ENCODE assay signal across 8 cellular contexts in genomic region chr2:10303634-10304378, GRCh38. TPM values are rescaled to one million over a fixed set of nuclear protein-coding genes. Genes with fewer than 3 reads are reported as not detected.
DNase-seq lines count a peak whose midpoint lies in the region; ATAC-seq, FAIRE-seq and TF ChIP-seq lines count a peak whose summit lies in the region.

No MANE protein-coding gene starts in this region.

- WGBS in A549 (ENCODE audit: missing lambda C conversion rate): 15% methylated on average over 40 of the region's 59 CpGs

- H3K36me3 Mint-ChIP-seq in activated CD4-positive, alpha-beta T cell treated with anti-CD3 and anti-CD28 coated beads, Interleukin-2, amount 10 ng/mL, durations not matched to agents 24 days and 14 days (ENCODE audit: low read depth): peaks cover 6% of the 10 kb centered on the region
- no peaks in the 10 kb centered on the region for H3K36me3 Mint-ChIP-seq in memory B cell

- no peak overlapping the region; the same call in 1 of the 2 replicates for H2AFZ ChIP-seq in Karpas-422 (ENCODE audit: low read length)

- peak overlapping the region; percentile 77 for H3K27ac Mint-ChIP-seq in activated CD4-positive, alpha-beta T cell treated with anti-CD3 and anti-CD28 coated beads, Interleukin-2, amount 10 ng/mL, durations not matched to agents 24 days and 14 days
- no peak overlapping the region for H3K27ac Mint-ChIP-seq in memory B cell

- no peak for FAIRE-seq in A549 (lab: Jason Lieb, UNC)

- H3K27me3 ChIP-seq in Karpas-422 (ENCODE audit: low read length): no peaks in the 10 kb centered on the region
- no peaks in the 10 kb centered on the region for H3K27me3 ChIP-seq in effector memory CD4-positive, alpha-beta T cell (replicated peaks; ENCODE audit: control insufficient read depth, insufficient read depth, low read length, poor library complexity, severe bottlenecking)

- peak overlapping the region; percentile 99 for H3K4me3 Mint-ChIP-seq in activated CD4-positive, alpha-beta T cell treated with anti-CD3 and anti-CD28 coated beads, Interleukin-2, amount 10 ng/mL, durations not matched to agents 24 days and 14 days
- peak overlapping the region; percentile 99 for H3K4me3 Mint-ChIP-seq in memory B cell

- ATAC-seq in A549: peak; percentile 25 to 38; a peak in 5 of 6 replicates
- ATAC-seq in GM18511 (IDR thresholded peaks at IDR 0.05; ENCODE audit: unreplicated experiment): peak; percentile 22
- ATAC-seq in memory B cell (ENCODE audit: low read depth): peak; percentile 29
- ATAC-seq in stimulated activated naive CD8-positive, alpha-beta T cell treated with anti-CD3 and anti-CD28 coated beads, Interleukin-15, Interleukin-2, amounts not matched to agents 100 U/mL and 50 U/mL, for 24 hours: peak; percentile 8
- no peak for ATAC-seq in HG03442 (IDR thresholded peaks at IDR 0.05; ENCODE audit: unreplicated experiment)

- no peaks in the 10 kb centered on the region for H3K27me3 Mint-ChIP-seq in activated CD4-positive, alpha-beta T cell treated with anti-CD3 and anti-CD28 coated beads, Interleukin-2, amount 10 ng/mL, durations not matched to agents 24 days and 14 days
- H3K27me3 Mint-ChIP-seq in memory B cell: no peaks in the 10 kb centered on the region

- DNase-seq in A549 (ENCODE audit: low read depth in 1 of 2, low spot score in 1 of 2): peak in 1 of 2 experiments; percentile 31
- no peak for DNase-seq in Karpas-422
- DNase-seq in activated CD4-positive, alpha-beta T cell treated with anti-CD3 and anti-CD28 coated beads, Interleukin-2, amount 10 ng/mL, durations not matched to agents 24 days and 14 days: peak; percentile 86
- peak; percentile 27 to 36 (median 31) for DNase-seq in effector memory CD4-positive, alpha-beta T cell
- DNase-seq in memory B cell (ENCODE audit: low spot score in 2 of 2): peak; percentile 40 to 58
- peak; percentile 61 for DNase-seq in stimulated activated naive CD8-positive, alpha-beta T cell treated with anti-CD3 and anti-CD28 coated beads, Interleukin-15, Interleukin-2, amounts not matched to agents 100 U/mL and 50 U/mL, for 24 hours

- no peaks in the 10 kb centered on the region for H3K9me2 ChIP-seq in Karpas-422 (replicated peaks; ENCODE audit: insufficient read depth, low read length)

- H3K4me2 ChIP-seq in A549 (peak overlapping the region; percentile 94), Karpas-422 (ENCODE audit: low read depth, low read length, poor library complexity, severe bottlenecking) (peak overlapping the region; percentile 83)

- H3K27ac ChIP-seq in A549: peak overlapping the region; percentile 95 to 98
- H3K27ac ChIP-seq in Karpas-422 (ENCODE audit: low read length): no peak overlapping the region
- peak overlapping the region; percentile 64 for H3K27ac ChIP-seq in effector memory CD4-positive, alpha-beta T cell (ENCODE audit: insufficient read depth, low read length, poor library complexity, severe bottlenecking)

- no peaks in the 10 kb centered on the region for H3K79me2 ChIP-seq in Karpas-422 (ENCODE audit: low read length)

- no peak for TF ChIP-seq EP300 in A549 (IDR thresholded peaks at IDR 0.05)

- H4K20me1 ChIP-seq in Karpas-422 (ENCODE audit: insufficient read depth, low read depth, low read length): 0 out of 2 replicates have a peak, but pooled peaks cover 14% of the 10 kb centered on the region

- intact Hi-C loops in activated CD4-positive, alpha-beta T cell treated with anti-CD3 and anti-CD28 coated beads, Interleukin-2, amount 10 ng/mL, durations not matched to agents 24 days and 14 days (cut with micrococcal nuclease): loop anchor here (1.0 to 5.0 kb wide), 4 partner anchors 25 to 180 kb away; partner anchors contain the start of gene ODC1

- no peak; a peak in 1 of 5 replicates for TF ChIP-seq RAD21 in A549 (conservative IDR thresholded peaks at IDR 0.05 in 1 of 2, IDR thresholded peaks at IDR 0.05 in 1 of 2)

- H3K4me1 ChIP-seq in A549 (peaks cover 52% of the 10 kb centered on the region), Karpas-422 (ENCODE audit: low read length) (peaks cover 16% of the 10 kb centered on the region)
- H3K4me1 ChIP-seq in effector memory CD4-positive, alpha-beta T cell (ENCODE audit: control insufficient read depth, insufficient read depth, low read length, poor library complexity, severe bottlenecking): peaks cover 61% of the 10 kb centered on the region

- no peak for TF ChIP-seq POLR2A in A549 (IDR thresholded peaks at IDR 0.05; ENCODE audit: low read length)

- CTCF ChIA-PET in A549 (lab: Yijun Ruan, JAX): interaction anchor here (0.6 to 14.1 kb wide), 23 partner anchors 9 to 465 kb away, joined by 3 to 215 read pairs (median 5); no protein-coding TSS in a partner anchor

- H3K4me1 Mint-ChIP-seq in activated CD4-positive, alpha-beta T cell treated with anti-CD3 and anti-CD28 coated beads, Interleukin-2, amount 10 ng/mL, durations not matched to agents 24 days and 14 days: peaks cover 59% of the 10 kb centered on the region
- peaks cover 31% of the 10 kb centered on the region for H3K4me1 Mint-ChIP-seq in memory B cell

- H3K4me3 ChIP-seq in A549 (peak overlapping the region; percentile 84), Karpas-422 (ENCODE audit: low read length) (peak overlapping the region; percentile 73; the same call in 1 of the 2 replicates)
- peak overlapping the region; percentile 81 for H3K4me3 ChIP-seq in effector memory CD4-positive, alpha-beta T cell (ENCODE audit: insufficient read depth, low read depth, low read length, poor library complexity, severe bottlenecking)

- no peaks in the 10 kb centered on the region for H3K36me3 ChIP-seq in Karpas-422 (ENCODE audit: insufficient read depth, low read length)
- no peaks in the 10 kb centered on the region for H3K36me3 ChIP-seq in effector memory CD4-positive, alpha-beta T cell (ENCODE audit: control insufficient read depth, insufficient read depth, low read length)

- POLR2A ChIA-PET in A549 (lab: Yijun Ruan, JAX): interaction anchor here (0.6 to 1.2 kb wide), 4 partner anchors 38 to 105 kb away, joined by 3 to 7 read pairs (median 3); no protein-coding TSS in a partner anchor

- TF ChIP-seq CTCF in A549 (IDR thresholded peaks at IDR 0.05): peak; percentile 29; the same call in 2 of the 3 replicates

- peaks cover 2% of the 10 kb centered on the region for H3K9me3 Mint-ChIP-seq in activated CD4-positive, alpha-beta T cell treated with anti-CD3 and anti-CD28 coated beads, Interleukin-2, amount 10 ng/mL, durations not matched to agents 24 days and 14 days
- H3K9me3 Mint-ChIP-seq in memory B cell: peaks cover 2% of the 10 kb centered on the region

- H3K9me3 ChIP-seq in A549: peaks cover 4% of the 10 kb centered on the region
- H3K9me3 ChIP-seq in Karpas-422 (ENCODE audit: low read length): no peaks in the 10 kb centered on the region
- no peaks in the 10 kb centered on the region for H3K9me3 ChIP-seq in effector memory CD4-positive, alpha-beta T cell (ENCODE audit: control insufficient read depth, low read length)

- peak overlapping the region; percentile 66; the same call in 1 of the 2 replicates for H3K9ac ChIP-seq in Karpas-422 (ENCODE audit: low read length)

TF ChIP-seq in A549, 52 proteins besides CTCF, POLR2A, EP300 and RAD21 (continues in another document):
- TF ChIP-seq HMGXB4 (CRISPR knock-in tag; IDR thresholded peaks at IDR 0.05; ENCODE audit: borderline replicate concordance): no peak
- TF ChIP-seq RFX5 (IDR thresholded peaks at IDR 0.05): no peak
- no peak for TF ChIP-seq CHD2 (IDR thresholded peaks at IDR 0.05; ENCODE audit: low read length, partially characterized antibody)
- TF ChIP-seq KDM1A (IDR thresholded peaks at IDR 0.05; ENCODE audit: low read depth): no peak
- no peak for TF ChIP-seq HOXB5 (CRISPR knock-in tag; IDR thresholded peaks at IDR 0.05)
- TF ChIP-seq MAX (IDR thresholded peaks at IDR 0.05): peak; percentile 81; the same call in 1 of the 2 replicates
- TF ChIP-seq SMC3 (IDR thresholded peaks at IDR 0.05): peak; percentile 26; the same call in 2 of the 3 replicates
- TF ChIP-seq FOSB (CRISPR knock-in tag; IDR thresholded peaks at IDR 0.05): no peak
- TF ChIP-seq EHMT2 (IDR thresholded peaks at IDR 0.05; ENCODE audit: low read depth): no peak
- TF ChIP-seq MAZ (IDR thresholded peaks at IDR 0.05; ENCODE audit: borderline replicate concordance, low read depth, low read length): no peak
- TF ChIP-seq CBX8 (IDR thresholded peaks at IDR 0.05): no peak
- TF ChIP-seq E2F6 (IDR thresholded peaks at IDR 0.05; ENCODE audit: borderline replicate concordance, low read depth): peak; percentile 78
- TF ChIP-seq CBX2 (IDR thresholded peaks at IDR 0.05; ENCODE audit: borderline replicate concordance, low read depth): no peak

RNA-seq across cellular contexts. Expression of gene HPCAL1, which starts 1.1 kb away (rescaled TPM):
- polyA plus RNA-seq in A549 (2011; rRNA removed) (37.8 and 44.4 TPM in 2 replicates), A549 (2017; fragmentation: RNase III; extraction: RNeasy Plus Mini Kit Qiagen cat#74134 plus additional on column Dnase treatment) (66.4 to 78.8 TPM (median 66.9 TPM) in 3 replicates)
- polyA plus RNA-seq in A549 (2012; cell fraction: cytosol; rRNA removed): 146 and 175 TPM in 2 replicates
- 151 and 164 TPM in 2 replicates for polyA plus RNA-seq in A549 (2012; cell fraction: nucleus; rRNA removed)
- polyA minus RNA-seq in A549 (2011; rRNA and poly(A)+ RNA removed): 26.0 and 43.0 TPM in 2 replicates
- total RNA-seq in Karpas-422 (2014; rRNA removed; shearing (Covaris generic); ENCODE audit: low replicate concordance): 5.0 and 6.6 TPM in 2 replicates
- 77.1 and 82.8 TPM in 2 replicates for total RNA-seq in activated CD4-positive, alpha-beta T cell treated with anti-CD3 and anti-CD28 coated beads, Interleukin-2, amount 10 ng/mL, durations not matched to agents 24 days and 14 days

Comparison
In these comparisons a context has a peak if more than half of its experiments do, and no peak if none do; other contexts are left out.
1. RNA of gene HPCAL1, which starts 1.1 kb away (total RNA-seq): 77.1 to 82.8 TPM in activated CD4-positive, alpha-beta T cell treated with anti-CD3 and anti-CD28 coated beads, Interleukin-2, amount 10 ng/mL, durations not matched to agents 24 days and 14 days; 5.0 to 6.6 TPM in Karpas-422; every median in the first group is over 10 times any median in the second.
2. Peak in every context shown above with its lines, with median percentiles within 50 percentile points of each other: H3K4me3 ChIP-seq.